ENCODE assay signal across 23 cellular contexts in the genomic region with DNA sequence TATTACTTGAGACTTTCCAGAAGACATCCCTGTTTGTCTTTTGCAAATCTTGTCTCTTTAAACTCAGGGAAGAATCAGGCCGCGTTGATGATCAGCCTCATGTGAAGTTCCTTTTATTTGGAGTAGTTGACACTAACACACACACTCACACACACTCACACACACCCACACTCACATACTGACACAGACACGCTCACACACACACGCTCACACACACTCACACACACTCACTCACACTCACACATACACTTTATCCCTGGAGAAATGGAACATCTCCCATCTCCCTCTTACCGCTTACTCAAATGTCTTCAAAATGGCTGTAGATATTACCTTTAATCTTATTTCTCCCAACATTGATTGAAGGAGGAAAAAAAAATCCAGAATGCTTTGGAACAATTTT.
A peak's percentile ranks its signal among the peaks of the same experiment; 100 is the strongest.
DNase-seq lines count a peak whose midpoint lies in the region; ATAC-seq, FAIRE-seq and TF ChIP-seq lines count a peak whose summit lies in the region.
"Had no signal": no experiment of that assay in that cellular context is flagged by ENCODE, and none has a peak within 500 bp of the region (broad histone marks: within the 10 kb centered on the region; RNA-seq: fewer than 3 reads in every experiment).

No MANE protein-coding gene starts in this region.

- intact Hi-C loops in spleen (cut with DNase I; ENCODE audit: low total_unique reads) = no loop called here

- no peak overlapping the region for H3K23ac ChIP-seq in H1 (ENCODE audit: insufficient read length)

- H2AFZ ChIP-seq in H1 (ENCODE audit: low read length) = no peak overlapping the region
- H2AFZ ChIP-seq: GM23248 had no signal

- H3K56ac ChIP-seq in H1 (replicated peaks; ENCODE audit: insufficient read length, low read depth, low read length) = no peak overlapping the region

- no peak overlapping the region for H2BK15ac ChIP-seq in H1 (ENCODE audit: low read length)

- H3K4me3 ChIP-seq in HEK293 (ENCODE audit: low read depth, low read length) (no peak overlapping the region), H1 (ENCODE audit: extremely low read depth in 1 of 4, insufficient read depth in 2 of 4, low read depth in 3 of 4, low read length in 4 of 4) (no peak overlapping the region), spleen (no peak overlapping the region)
- H3K4me3 ChIP-seq: BLaER1, GM23248 had no signal

- no peak overlapping the region for H2BK120ac ChIP-seq in H1 (replicated peaks; ENCODE audit: low read depth, low read length)

- H2BK20ac ChIP-seq in H1 (ENCODE audit: low read length) = no peak overlapping the region

- H3K4me1 ChIP-seq in HEK293 (ENCODE audit: control insufficient read depth, insufficient read depth, low read length) (no peaks in the 10 kb centered on the region), H1 (replicated peaks in 1 of 4; ENCODE audit: control insufficient read depth in 3 of 4, insufficient read depth in 4 of 4, low read length in 3 of 4) (no peaks in the 10 kb centered on the region), spleen (no peaks in the 10 kb centered on the region)
- H3K4me1 ChIP-seq: Caco-2 had no signal

- no peak for TF ChIP-seq CTCF in HEK293 (tag by site-specific recombination; IDR thresholded peaks at IDR 0.05)
- no peak for TF ChIP-seq CTCF in brain (conservative IDR thresholded peaks at IDR 0.05)
- TF ChIP-seq CTCF in H1 (IDR thresholded peaks at IDR 0.05; ENCODE audit: control extremely low read depth in 1 of 3, insufficient read depth in 1 of 3, low read depth in 1 of 3, low read length in 3 of 3) = no peak
- TF ChIP-seq CTCF in osteocyte (IDR thresholded peaks at IDR 0.05) = no peak
- TF ChIP-seq CTCF in spleen (IDR thresholded peaks at IDR 0.05 in 8 of 11, conservative IDR thresholded peaks at IDR 0.05 in 3 of 11) = no peak

- POLR2A ChIA-PET in HEK293 (lab: Yijun Ruan, JAX) (no interaction called here), H1 (lab: Charles Lee; ENCODE audit: partially characterized antibody) (no interaction called here)

- H3K23me2 ChIP-seq in H1 (ENCODE audit: low read depth, low read length) = no peaks in the 10 kb centered on the region; the same call in 1 of the 2 replicates

- DNase-seq in H1 (ENCODE audit: low read depth in 1 of 2, low spot score in 2 of 2) = no peak
- DNase-seq in osteocyte (ENCODE audit: extremely low spot score, unreplicated experiment) = no peak
- DNase-seq in spleen = no peak
- no peak for DNase-seq in stimulated activated CD4-positive, alpha-beta T cell treated with anti-CD3 and anti-CD28 coated beads, Interleukin-4, amount 100 ng/mL, for 24 hours
- DNase-seq: Caco-2; CD4-positive, CD25-positive, alpha-beta regulatory T cell; CD8-positive, alpha-beta T cell; DMS153; DND-41; GM23248; H9; HFFc6 had no signal

- no peak overlapping the region for H4K91ac ChIP-seq in H1 (replicated peaks; ENCODE audit: insufficient read length, low read length)

- no peaks in the 10 kb centered on the region for H3K79me1 ChIP-seq in H1 (ENCODE audit: low read depth, low read length)

- CTCF ChIA-PET in HEK293 (lab: Yijun Ruan, JAX) (no interaction called here), H1 (lab: Charles Lee; ENCODE audit: partially characterized antibody) (interaction anchor here (1.0 kb wide), 1 partner anchor 80 kb away, joined by 3 read pairs; no protein-coding TSS in a partner anchor)

- no peak overlapping the region for H4K8ac ChIP-seq in H1 (ENCODE audit: extremely low read depth, insufficient read depth, low read length)

- H3K9me3 ChIP-seq in HEK293 (ENCODE audit: control insufficient read depth, insufficient read depth, low read depth, low read length) (no peaks in the 10 kb centered on the region), H1 (ENCODE audit: insufficient read depth in 2 of 2, low read depth in 1 of 2, low read length in 1 of 2) (no peaks in the 10 kb centered on the region), spleen (no peaks in the 10 kb centered on the region)
- H3K9me3 ChIP-seq: BLaER1, Caco-2 had no signal

- H3K27ac Mint-ChIP-seq in brain = peak overlapping the region in 3 of 5 experiments; percentile 2 to 16 (median 14)
- peak overlapping the region; percentile 77 for H3K27ac Mint-ChIP-seq in osteocyte (ENCODE audit: unreplicated experiment)
- H3K27ac Mint-ChIP-seq: B cell; CD4-positive, CD25-positive, alpha-beta regulatory T cell; CD8-positive, alpha-beta T cell; H9; HFFc6 had no signal

- H3K27me3 ChIP-seq in H1 (replicated peaks in 1 of 4; ENCODE audit: control insufficient read depth in 3 of 4, extremely low read depth in 1 of 4, insufficient read depth in 3 of 4, low read length in 3 of 4) = peaks cover 0 to 4% (median 0%) of the 10 kb centered on the region in 4 experiments; a peak in 1 of 7 replicates
- peaks cover 0 to 36% (median 0%) of the 10 kb centered on the region in 7 donors for H3K27me3 ChIP-seq in spleen (replicated peaks in 1 of 7)
- H3K27me3 ChIP-seq: BLaER1 had no signal

- H2AK5ac ChIP-seq in H1 (ENCODE audit: low read depth, low read length) = peak overlapping the region; percentile 66; the same call in 1 of the 2 replicates

- H3K36me3 ChIP-seq in HEK293 (ENCODE audit: control insufficient read depth in 2 of 2, insufficient read depth in 1 of 2, low read length in 2 of 2) (no peaks in the 10 kb centered on the region), H1 (ENCODE audit: control insufficient read depth in 2 of 4, insufficient read depth in 4 of 4, low read length in 3 of 4) (no peaks in the 10 kb centered on the region), spleen (no peaks in the 10 kb centered on the region)
- H3K36me3 ChIP-seq: BLaER1 had no signal

- H3K4me3 Mint-ChIP-seq in brain (no peak overlapping the region), osteocyte (ENCODE audit: unreplicated experiment) (no peak overlapping the region)
- H3K4me3 Mint-ChIP-seq: B cell; CD4-positive, CD25-positive, alpha-beta regulatory T cell; CD8-positive, alpha-beta T cell; H9; HFFc6 had no signal

- no peak for TF ChIP-seq RAD21 in H1 (IDR thresholded peaks at IDR 0.05 in 1 of 2, conservative IDR thresholded peaks at IDR 0.05 in 1 of 2; ENCODE audit: low read depth in 2 of 2, low read length in 2 of 2)

- H2BK12ac ChIP-seq in H1 (ENCODE audit: low read depth, low read length) = no peak overlapping the region

- H3K18ac ChIP-seq in H1 (ENCODE audit: extremely low read depth, low read length) = no peak overlapping the region

- H3K4me1 Mint-ChIP-seq in brain (peaks cover 69% of the 10 kb centered on the region), osteocyte (ENCODE audit: unreplicated experiment) (peaks cover 53% of the 10 kb centered on the region)
- H3K4me1 Mint-ChIP-seq: B cell; CD4-positive, CD25-positive, alpha-beta regulatory T cell had no signal

- H3K36me3 Mint-ChIP-seq in brain (peaks cover 9% of the 10 kb centered on the region), osteocyte (ENCODE audit: unreplicated experiment) (peaks cover 38% of the 10 kb centered on the region)
- H3K36me3 Mint-ChIP-seq: CD4-positive, CD25-positive, alpha-beta regulatory T cell; CD8-positive, alpha-beta T cell had no signal

- H4K5ac ChIP-seq in H1 (ENCODE audit: insufficient read length, low read depth, low read length) = no peak overlapping the region

- H3K79me2 ChIP-seq in H1 (ENCODE audit: control insufficient read depth in 1 of 2, insufficient read depth in 2 of 2, low read length in 2 of 2) = no peaks in the 10 kb centered on the region

- TF ChIP-seq POLR2A in H1 (IDR thresholded peaks at IDR 0.05; ENCODE audit: control extremely low read depth in 1 of 2, low read depth in 2 of 2, low read length in 2 of 2) (no peak), spleen (IDR thresholded peaks at IDR 0.05) (no peak)

- H3K14ac ChIP-seq in H1 (ENCODE audit: insufficient read length) = no peak overlapping the region

- WGBS in H1 (ENCODE audit: extremely low coverage in 1 of 2, insufficient coverage in 1 of 2, insufficient read length in 1 of 2, insufficient replicate concordance in 2 of 2, low coverage in 1 of 2, low lambda C conversion rate in 2 of 2, missing lambda C conversion rate in 1 of 2), 2 experiments = 93% methylated on average over 5 of the region's 5 CpGs; no CpG with 5 or more reads in 1 of the 2 experiments
- WGBS in spleen, 5 donors = 87 to 93% (median 91%) methylated on average over 5 of the region's 5 CpGs

- ATAC-seq in HG03159 (IDR thresholded peaks at IDR 0.05; ENCODE audit: unreplicated experiment) = no peak
- ATAC-seq: CD8-positive, alpha-beta T cell; HCT116 had no signal

- no peaks in the 10 kb centered on the region for H3K9me3 Mint-ChIP-seq in brain
- H3K9me3 Mint-ChIP-seq in osteocyte (ENCODE audit: unreplicated experiment) = no peaks in the 10 kb centered on the region
- H3K9me3 Mint-ChIP-seq: CD8-positive, alpha-beta T cell; H9; HFFc6 had no signal

- no peak for FAIRE-seq in H1 (lab: Jason Lieb, UNC)
- FAIRE-seq: A204.1, G401.6, GM19239 had no signal

- no peak overlapping the region for H2BK5ac ChIP-seq in H1 (ENCODE audit: low read depth, low read length)

- H3K4me2 ChIP-seq in H1 (ENCODE audit: insufficient read depth in 1 of 2, low read depth in 2 of 2, low read length in 2 of 2) = no peak overlapping the region
- H3K4me2 ChIP-seq: BLaER1 had no signal

- H4K20me1 ChIP-seq in H1 (replicated peaks in 1 of 2; ENCODE audit: control insufficient read depth in 1 of 2, insufficient read depth in 2 of 2, low read length in 2 of 2) = peaks cover 0 to 1% of the 10 kb centered on the region in 2 experiments
- H4K20me1 ChIP-seq: BLaER1 had no signal

- peaks cover 6% of the 10 kb centered on the region for H3K27me3 Mint-ChIP-seq in brain
- no peaks in the 10 kb centered on the region for H3K27me3 Mint-ChIP-seq in osteocyte (ENCODE audit: unreplicated experiment)

- H3K27ac ChIP-seq in HEK293 (ENCODE audit: extremely low read depth, low read depth, low read length) (no peak overlapping the region), H1 (ENCODE audit: low read depth, low read length) (no peak overlapping the region), spleen (no peak overlapping the region)
- H3K27ac ChIP-seq: 22Rv1, BLaER1, C4-2B, GM23248 had no signal

- no peak overlapping the region for H3K9ac ChIP-seq in H1 (replicated peaks in 1 of 4; ENCODE audit: extremely low read depth in 1 of 4, low read depth in 3 of 4, low read length in 3 of 4)
- H3K9ac ChIP-seq: BLaER1, GM23248 had no signal

- no peak overlapping the region for H3K4ac ChIP-seq in H1 (replicated peaks; ENCODE audit: insufficient read length, low read depth, low read length)

- TF ChIP-seq EP300 in H1 (IDR thresholded peaks at IDR 0.05; ENCODE audit: borderline replicate concordance in 1 of 2, low read depth in 2 of 2, low read length in 2 of 2) = no peak

TF ChIP-seq in HEK293, 187 proteins besides CTCF, POLR2A, EP300 and RAD21:
- TF ChIP-seq ZNF24 (tag by site-specific recombination; IDR thresholded peaks at IDR 0.05) = no peak
- 0 out of 2 replicates have a peak, but pooled peaks have one; percentile 23 for TF ChIP-seq ZFHX2 (tag by site-specific recombination; conservative IDR thresholded peaks at IDR 0.05)
- no peak for TF ChIP-seq GLI2 (tag by site-specific recombination; IDR thresholded peaks at IDR 0.05; ENCODE audit: borderline replicate concordance, low read depth)

TF ChIP-seq in H1, 55 proteins besides CTCF, POLR2A, EP300 and RAD21 (continues in another document):
- TF ChIP-seq NRF1 (IDR thresholded peaks at IDR 0.05; ENCODE audit: low read depth, low read length) = no peak
- no peak for TF ChIP-seq SAP30 (IDR thresholded peaks at IDR 0.05; ENCODE audit: insufficient read depth, insufficient replicate concordance, low read length)
- no peak for TF ChIP-seq KDM5A (IDR thresholded peaks at IDR 0.05; ENCODE audit: low read length)
- no peak for TF ChIP-seq GTF2F1 (IDR thresholded peaks at IDR 0.05; ENCODE audit: borderline replicate concordance, low read depth, low read length)
